In genomic region chr18:62759704-62760402, GRCh38 we compare ENCODE assay signal across 15 cellular contexts. TPM values are rescaled to one million over a fixed set of nuclear protein-coding genes. Genes with fewer than 3 reads are reported as not detected.
DNase-seq lines count a peak whose midpoint lies in the region; ATAC-seq and TF ChIP-seq lines count a peak whose summit lies in the region.
"Had no signal": no experiment of that assay in that cellular context is flagged by ENCODE, and none has a peak within 500 bp of the region (broad histone marks: within the 10 kb centered on the region; RNA-seq: fewer than 3 reads in every experiment).

No MANE protein-coding gene starts in this region.

- ATAC-seq in PC-3: peak; percentile 68
- ATAC-seq in left colon: no peak
- ATAC-seq in GM18520 (IDR thresholded peaks at IDR 0.05; ENCODE audit: unreplicated experiment): no peak
- ATAC-seq: activated CD4-positive, alpha-beta T cell treated with anti-CD3 and anti-CD28 coated beads for 36 hours; naive thymus-derived CD8-positive, alpha-beta T cell; upper lobe of right lung had no signal

- H3K4me1 Mint-ChIP-seq in endodermal cell: peaks cover 41% of the 10 kb centered on the region
- H3K4me1 Mint-ChIP-seq in mesothelial cell of epicardium: peaks cover 38% of the 10 kb centered on the region
- H3K4me1 Mint-ChIP-seq: activated CD4-positive, alpha-beta T cell treated with anti-CD3 and anti-CD28 coated beads for 36 hours had no signal

- H3K9ac ChIP-seq in PC-3 (ENCODE audit: low read length) (peak overlapping the region; percentile 64), endodermal cell (ENCODE audit: extremely low read depth, low read length, poor library complexity, severe bottlenecking) (no peak overlapping the region)

- H3K79me2 ChIP-seq in PC-3 (ENCODE audit: low read length): peaks cover 76% of the 10 kb centered on the region

- H3F3A ChIP-seq in PC-3 (ENCODE audit: low read length, unreplicated experiment): peaks cover 3% of the 10 kb centered on the region

- peak overlapping the region; percentile 81 for H3K4me2 ChIP-seq in PC-3 (ENCODE audit: low read length)

- H3K9me3 Mint-ChIP-seq in endodermal cell: no peaks in the 10 kb centered on the region
- H3K9me3 Mint-ChIP-seq in mesothelial cell of epicardium: peaks cover 6% of the 10 kb centered on the region

- no TSS peak for BruUV-seq in PC-3 (replicated peaks; lab: Mats Ljungman, UMichigan)

- peak overlapping the region; percentile 95 for H3K27ac Mint-ChIP-seq in endodermal cell
- H3K27ac Mint-ChIP-seq in mesothelial cell of epicardium: peak overlapping the region; percentile 48
- H3K27ac Mint-ChIP-seq: activated CD4-positive, alpha-beta T cell treated with anti-CD3 and anti-CD28 coated beads for 36 hours; naive thymus-derived CD8-positive, alpha-beta T cell had no signal

- H3K4me1 ChIP-seq in PC-3 (ENCODE audit: insufficient read depth, low read length): peaks cover 61% of the 10 kb centered on the region
- no peaks in the 10 kb centered on the region for H3K4me1 ChIP-seq in endodermal cell (ENCODE audit: control insufficient read depth, insufficient read depth, low read length)
- H3K4me1 ChIP-seq: upper lobe of right lung had no signal

- no peak for TF ChIP-seq CTCF in AG04450 (IDR thresholded peaks at IDR 0.05; ENCODE audit: low read depth, low read length)
- no peak for TF ChIP-seq CTCF in PC-3 (conservative IDR thresholded peaks at IDR 0.05; ENCODE audit: low read depth, low read length)
- no peak for TF ChIP-seq CTCF in endodermal cell (conservative IDR thresholded peaks at IDR 0.05)
- no peak for TF ChIP-seq CTCF in mesothelial cell of epicardium (IDR thresholded peaks at IDR 0.05; ENCODE audit: unreplicated experiment)

- CTCF ChIA-PET in AG04450 (lab: Charles Lee): interaction anchor here (0.7 kb wide), 1 partner anchor 47 kb away, joined by 3 read pairs; no protein-coding TSS in a partner anchor
- CTCF ChIA-PET in PC-3 (lab: Charles Lee): no interaction called here

- H3K4me3 ChIP-seq in AG04450 (ENCODE audit: low read depth, low read length): no peak overlapping the region
- peak overlapping the region; percentile 13; the same call in 1 of the 2 replicates for H3K4me3 ChIP-seq in PC-3 (ENCODE audit: low read length)
- no peak overlapping the region for H3K4me3 ChIP-seq in endodermal cell (ENCODE audit: low read length)
- H3K4me3 ChIP-seq: upper lobe of right lung had no signal

- H4K20me1 ChIP-seq in PC-3 (ENCODE audit: low read length): no peaks in the 10 kb centered on the region

- H3K36me3 ChIP-seq in PC-3 (ENCODE audit: low read depth, low read length) (no peaks in the 10 kb centered on the region), endodermal cell (ENCODE audit: control insufficient read depth, insufficient read depth, low read length) (no peaks in the 10 kb centered on the region)
- H3K36me3 ChIP-seq: upper lobe of right lung had no signal

- intact Hi-C loops in PC-3 (cut with micrococcal nuclease) (loop anchor here (2.0 kb wide), 1 partner anchor 41 kb away; no protein-coding TSS in a partner anchor), left colon (cut with DNase I, micrococcal nuclease) (no loop called here)

- no peaks in the 10 kb centered on the region for H3K9me2 ChIP-seq in PC-3 (replicated peaks; ENCODE audit: low read length)

- H3K27me3 Mint-ChIP-seq in endodermal cell (ENCODE audit: insufficient read depth) (no peaks in the 10 kb centered on the region), mesothelial cell of epicardium (ENCODE audit: low read depth) (no peaks in the 10 kb centered on the region)
- H3K27me3 Mint-ChIP-seq: activated CD4-positive, alpha-beta T cell treated with anti-CD3 and anti-CD28 coated beads for 36 hours; naive thymus-derived CD8-positive, alpha-beta T cell had no signal

- H3K4me3 Mint-ChIP-seq in endodermal cell: peak overlapping the region; percentile 9
- no peak overlapping the region for H3K4me3 Mint-ChIP-seq in mesothelial cell of epicardium
- H3K4me3 Mint-ChIP-seq: activated CD4-positive, alpha-beta T cell treated with anti-CD3 and anti-CD28 coated beads for 36 hours; naive thymus-derived CD8-positive, alpha-beta T cell had no signal

- no peaks in the 10 kb centered on the region for H3K9me3 ChIP-seq in AG04450 (ENCODE audit: control insufficient read depth, insufficient read depth, low read length)
- H3K9me3 ChIP-seq in PC-3 (ENCODE audit: low read length): no peaks in the 10 kb centered on the region
- peaks cover 6% of the 10 kb centered on the region for H3K9me3 ChIP-seq in endodermal cell (ENCODE audit: control insufficient read depth, low read length)
- H3K9me3 ChIP-seq: upper lobe of right lung had no signal

- H2AFZ ChIP-seq in PC-3 (ENCODE audit: low read length): no peak overlapping the region

- H3K27me3 ChIP-seq in AG04450 (ENCODE audit: control insufficient read depth, insufficient read depth, low read length): no peaks in the 10 kb centered on the region
- no peaks in the 10 kb centered on the region for H3K27me3 ChIP-seq in PC-3 (ENCODE audit: low read length)
- H3K27me3 ChIP-seq in endodermal cell (ENCODE audit: control insufficient read depth, insufficient read depth, low read length, poor library complexity, severe bottlenecking): no peaks in the 10 kb centered on the region
- H3K27me3 ChIP-seq: upper lobe of right lung had no signal

- DNase-seq in AG04450 (ENCODE audit: low read depth, low spot score) (no peak), PC-3 (peak; percentile 88), endodermal cell (peak; percentile 49), mesothelial cell of epicardium (ENCODE audit: low spot score in 2 of 2, unreplicated experiment in 2 of 2) (no peak), NCI-H748 (lab: John Stamatoyannopoulos, UW; ENCODE audit: unreplicated experiment) (no peak), COR-L47 (lab: John Stamatoyannopoulos, UW) (no peak), left colon (no peak)
- DNase-seq: activated CD4-positive, alpha-beta T cell treated with anti-CD3 and anti-CD28 coated beads for 36 hours; DMS153; naive thymus-derived CD8-positive, alpha-beta T cell; NCI-H187; NK-92 treated with Interleukin-12 subunit alpha and Interleukin-12 subunit beta, amount 100 ng/mL, for 24 hours; stimulated activated CD4-positive, alpha-beta T cell treated with anti-CD3 and anti-CD28 coated beads, Interleukin-12 subunit alpha, Interleukin-12 subunit beta, amount 100 ng/mL, for 4 hours; upper lobe of right lung had no signal

- POLR2A ChIA-PET in AG04450 (lab: Yijun Ruan, JAX) (no interaction called here), PC-3 (lab: Charles Lee; ENCODE audit: unreplicated experiment) (interaction anchor here (0.6 kb wide), 1 partner anchor 117 kb away, joined by 3 read pairs; no protein-coding TSS in a partner anchor)

- H3K36me3 Mint-ChIP-seq in endodermal cell (ENCODE audit: low read depth): peaks cover 6% of the 10 kb centered on the region
- H3K36me3 Mint-ChIP-seq in mesothelial cell of epicardium: peaks cover 6% of the 10 kb centered on the region

- peak overlapping the region; percentile 43 for H3K27ac ChIP-seq in AG04450 (ENCODE audit: low read depth, low read length)
- H3K27ac ChIP-seq in PC-3 (ENCODE audit: low read length): peak overlapping the region; percentile 89
- no peak overlapping the region for H3K27ac ChIP-seq in endodermal cell (ENCODE audit: low read depth, low read length)
- H3K27ac ChIP-seq: upper lobe of right lung had no signal

- 53 to 68% methylated on average over 3 to 5 of the region's 5 CpGs for WGBS in endodermal cell (ENCODE audit: insufficient coverage in 1 of 2, insufficient read length in 1 of 2), 2 experiments

RNA-seq across cellular contexts. Expression of gene PHLPP1, which starts 44.5 kb away (rescaled TPM):
- polyA plus RNA-seq in AG04450 (2011; rRNA removed): 4.6 and 5.6 TPM in 2 replicates
- 7.6 and 13.2 TPM in 2 replicates for polyA minus RNA-seq in AG04450 (2011; rRNA and poly(A)+ RNA removed)
- total RNA-seq in PC-3 (2014; rRNA removed) (14.1 and 22.5 TPM in 2 replicates), endodermal cell (10 to 100 TPM; 19.8 to 28.1 TPM), mesothelial cell of epicardium (20.4 to 21.2 TPM (median 21.2 TPM) in 3 replicates), left colon (10 to 100 TPM; 21.4 to 22.9 TPM)
- 18.1 TPM for polyA plus RNA-seq in endodermal cell (2013, experiment 1 of 2)
- 16.0 TPM for polyA plus RNA-seq in endodermal cell (2013, experiment 2 of 2)

Comparison
In these comparisons a context has a peak if more than half of its experiments do, and no peak if none do; other contexts are left out.
1. DNase-seq: peak in PC-3 (single experiment) and endodermal cell (single experiment); none in AG04450 (single experiment), mesothelial cell of epicardium (0 of 2), NCI-H748 (single experiment), COR-L47 (single experiment) and left colon (0 of 2).